ENCODE assay signal across 9 cellular contexts in genomic region chr5:148320011-148320961, GRCh38. TPM values are rescaled to one million over a fixed set of nuclear protein-coding genes. Genes with fewer than 3 reads are reported as not detected.
A peak's percentile ranks its signal among the peaks of the same experiment; 100 is the strongest.
DNase-seq lines count a peak whose midpoint lies in the region; ATAC-seq and TF ChIP-seq lines count a peak whose summit lies in the region.
"Not testable (repeated sequence)": the region's sequence is repeated elsewhere in the genome, so short reads cannot be mapped to it uniquely, and the experiment has no call there.
"Had no signal": no experiment of that assay in that cellular context is flagged by ENCODE, and none has a peak within 500 bp of the region (broad histone marks: within the 10 kb centered on the region; RNA-seq: fewer than 3 reads in every experiment).

No MANE protein-coding gene starts in this region.

- not testable (repeated sequence) for H3K27me3 ChIP-seq in BJ (ENCODE audit: control insufficient read depth, insufficient read depth, low read length); colonic mucosa; neuronal stem cell (ENCODE audit: control insufficient read depth in 3 of 3, insufficient read depth in 3 of 3, low read depth in 1 of 3, low read length in 3 of 3)

- H4K8ac ChIP-seq in neuronal stem cell (ENCODE audit: low read depth, low read length) = not testable (repeated sequence)

- no CpG with 5 or more reads among the region's 42 CpGs for WGBS in neuronal stem cell (ENCODE audit: extremely low coverage in 2 of 2, insufficient read length in 2 of 2, insufficient replicate concordance in 1 of 2), 2 donors

- not testable (repeated sequence) for H2AK5ac ChIP-seq in neuronal stem cell (ENCODE audit: low read depth, low read length)

- not testable (repeated sequence) for H3K36me3 Mint-ChIP-seq in activated T-helper 2 cell treated with anti-CD3 and anti-CD28 coated beads, Interferon-gamma antibody, Interleukin-2, Interleukin-4, amounts not matched to agents 10 μg/mL and 5 μg/mL and 100 μg/mL, durations not matched to agents 14 hours and 24 hours and 36 hours (ENCODE audit: low read depth); stimulated activated effector memory CD8-positive, alpha-beta T cell treated with anti-CD3 and anti-CD28 coated beads, Interleukin-12 subunit alpha, Interleukin-12 subunit beta, amount 100 ng/mL, for 72 hours

- not testable (repeated sequence) for H3K23ac ChIP-seq in neuronal stem cell (ENCODE audit: low read depth, low read length, poor library complexity)

- DNase-seq in BJ (ENCODE audit: low read depth); stimulated activated effector memory CD8-positive, alpha-beta T cell treated with anti-CD3 and anti-CD28 coated beads, Interleukin-12 subunit alpha, Interleukin-12 subunit beta, amount 100 ng/mL, for 72 hours (ENCODE audit: low spot score in 2 of 2): not testable (repeated sequence)
- DNase-seq in NCI-H1417 (lab: John Stamatoyannopoulos, UW) (peak in 2 of 3 experiments; percentile 24 to 38), colonic mucosa (peak; percentile 49), neuronal stem cell (ENCODE audit: low spot score) (peak; percentile 4)
- peak; percentile 8 for DNase-seq in activated T-helper 2 cell treated with anti-CD3 and anti-CD28 coated beads, Interferon-gamma antibody, Interleukin-2, Interleukin-4, amounts not matched to agents 10 μg/mL and 5 μg/mL and 100 μg/mL, durations not matched to agents 14 hours and 24 hours and 36 hours (ENCODE audit: low spot score)

- H3K4me3 Mint-ChIP-seq in activated T-helper 2 cell treated with anti-CD3 and anti-CD28 coated beads, Interferon-gamma antibody, Interleukin-2, Interleukin-4, amounts not matched to agents 10 μg/mL and 5 μg/mL and 100 μg/mL, durations not matched to agents 14 hours and 24 hours and 36 hours (ENCODE audit: low read depth) = peak overlapping the region; percentile 57
- H3K4me3 Mint-ChIP-seq in stimulated activated effector memory CD8-positive, alpha-beta T cell treated with anti-CD3 and anti-CD28 coated beads, Interleukin-12 subunit alpha, Interleukin-12 subunit beta, amount 100 ng/mL, for 72 hours = peak overlapping the region; percentile 57

- peak overlapping the region; percentile 56 for H2AFZ ChIP-seq in neuronal stem cell (ENCODE audit: low read length)

- H3K4me1 Mint-ChIP-seq in activated T-helper 2 cell treated with anti-CD3 and anti-CD28 coated beads, Interferon-gamma antibody, Interleukin-2, Interleukin-4, amounts not matched to agents 10 μg/mL and 5 μg/mL and 100 μg/mL, durations not matched to agents 14 hours and 24 hours and 36 hours (ENCODE audit: low read depth); stimulated activated effector memory CD8-positive, alpha-beta T cell treated with anti-CD3 and anti-CD28 coated beads, Interleukin-12 subunit alpha, Interleukin-12 subunit beta, amount 100 ng/mL, for 72 hours: not testable (repeated sequence)

- not testable (repeated sequence) for H2BK12ac ChIP-seq in neuronal stem cell (ENCODE audit: low read length)

- not testable (repeated sequence) for H3K36me3 ChIP-seq in BJ (ENCODE audit: control insufficient read depth, insufficient read depth, low read length); colonic mucosa; neuronal stem cell (replicated peaks in 1 of 2; ENCODE audit: control insufficient read depth in 2 of 2, insufficient read depth in 2 of 2, low read length in 2 of 2)

- intact Hi-C loops in activated T-helper 2 cell treated with anti-CD3 and anti-CD28 coated beads, Interferon-gamma antibody, Interleukin-2, Interleukin-4, amounts not matched to agents 10 μg/mL and 5 μg/mL and 100 μg/mL, durations not matched to agents 14 hours and 24 hours and 36 hours (cut with micrococcal nuclease); colonic mucosa (cut with DNase I): not testable (repeated sequence)

- H3K4me2 ChIP-seq in neuronal stem cell (ENCODE audit: insufficient read depth, low read length, poor library complexity, severe bottlenecking) = peak overlapping the region; percentile 25

- not testable (repeated sequence) for H2BK120ac ChIP-seq in neuronal stem cell (ENCODE audit: low read depth, low read length)

- H3K9ac ChIP-seq in colonic mucosa (ENCODE audit: low read depth in 2 of 2, low read length in 2 of 2); neuronal stem cell (ENCODE audit: low read depth, low read length, poor library complexity): not testable (repeated sequence)

- POLR2A ChIA-PET in BJ (lab: Charles Lee) = not testable (repeated sequence)

- not testable (repeated sequence) for H4K91ac ChIP-seq in neuronal stem cell (ENCODE audit: low read depth, low read length, poor library complexity)

- not testable (repeated sequence) for H3K4ac ChIP-seq in neuronal stem cell (ENCODE audit: low read length)

- H3K14ac ChIP-seq in neuronal stem cell (ENCODE audit: low read length) = not testable (repeated sequence)

- not testable (repeated sequence) for H3K4me1 ChIP-seq in colonic mucosa; neuronal stem cell (ENCODE audit: control insufficient read depth in 2 of 2, insufficient read depth in 1 of 2, low read depth in 1 of 2, low read length in 2 of 2)

- H3K79me1 ChIP-seq in neuronal stem cell (ENCODE audit: low read depth, low read length) = not testable (repeated sequence)

- H2BK15ac ChIP-seq in neuronal stem cell (ENCODE audit: low read length) = not testable (repeated sequence)

- H3K9me3 Mint-ChIP-seq in activated T-helper 2 cell treated with anti-CD3 and anti-CD28 coated beads, Interferon-gamma antibody, Interleukin-2, Interleukin-4, amounts not matched to agents 10 μg/mL and 5 μg/mL and 100 μg/mL, durations not matched to agents 14 hours and 24 hours and 36 hours; stimulated activated effector memory CD8-positive, alpha-beta T cell treated with anti-CD3 and anti-CD28 coated beads, Interleukin-12 subunit alpha, Interleukin-12 subunit beta, amount 100 ng/mL, for 72 hours: not testable (repeated sequence)

- not testable (repeated sequence) for H3K27ac Mint-ChIP-seq in activated T-helper 2 cell treated with anti-CD3 and anti-CD28 coated beads, Interferon-gamma antibody, Interleukin-2, Interleukin-4, amounts not matched to agents 10 μg/mL and 5 μg/mL and 100 μg/mL, durations not matched to agents 14 hours and 24 hours and 36 hours; stimulated activated effector memory CD8-positive, alpha-beta T cell treated with anti-CD3 and anti-CD28 coated beads, Interleukin-12 subunit alpha, Interleukin-12 subunit beta, amount 100 ng/mL, for 72 hours

- peak; percentile 67; the same call in 2 of the 3 replicates for ATAC-seq in SK-N-SH treated with all-trans-retinoic acid at 6 μM for 48 hours
- ATAC-seq in stimulated activated effector memory CD8-positive, alpha-beta T cell treated with anti-CD3 and anti-CD28 coated beads, Interleukin-12 subunit alpha, Interleukin-12 subunit beta, amount 100 ng/mL, for 72 hours = not testable (repeated sequence)

- not testable (repeated sequence) for H3K27me3 Mint-ChIP-seq in activated T-helper 2 cell treated with anti-CD3 and anti-CD28 coated beads, Interferon-gamma antibody, Interleukin-2, Interleukin-4, amounts not matched to agents 10 μg/mL and 5 μg/mL and 100 μg/mL, durations not matched to agents 14 hours and 24 hours and 36 hours (ENCODE audit: low read depth)

- CTCF ChIA-PET in BJ (lab: Yijun Ruan, JAX) = not testable (repeated sequence)

- H3K18ac ChIP-seq in neuronal stem cell (ENCODE audit: low read length) = peak overlapping the region; percentile 85

- H3K4me3 ChIP-seq in BJ (ENCODE audit: low read depth, low read length) (peak overlapping the region; percentile 7; the same call in 1 of the 2 replicates), colonic mucosa (peak overlapping the region; percentile 25), iPS-11a (ENCODE audit: low read depth, low read length) (peak overlapping the region; percentile 53), neuronal stem cell (ENCODE audit: low read length in 2 of 2) (peak overlapping the region; percentile 22 to 77)

- H3K9me3 ChIP-seq in colonic mucosa; neuronal stem cell (replicated peaks in 1 of 2; ENCODE audit: control insufficient read depth in 2 of 2, insufficient read depth in 1 of 2, low read depth in 1 of 2, low read length in 2 of 2): not testable (repeated sequence)

- not testable (repeated sequence) for H2BK5ac ChIP-seq in neuronal stem cell (ENCODE audit: low read length)

- H3K27ac ChIP-seq in colonic mucosa; neuronal stem cell (replicated peaks; ENCODE audit: low read length): not testable (repeated sequence)

- TF ChIP-seq CTCF in BJ (IDR thresholded peaks at IDR 0.05; ENCODE audit: insufficient read depth, low read depth, low read length); colonic mucosa (IDR thresholded peaks at IDR 0.05): not testable (repeated sequence)

RNA-seq across cellular contexts. Expression of gene SPINK7, which starts 8.1 kb away (rescaled TPM):
- not detected in 2 replicates for polyA plus RNA-seq in BJ (2011; rRNA removed)
- polyA minus RNA-seq in BJ (2011; rRNA and poly(A)+ RNA removed) = not detected in 2 replicates
- total RNA-seq in activated T-helper 2 cell treated with anti-CD3 and anti-CD28 coated beads, Interferon-gamma antibody, Interleukin-2, Interleukin-4, amounts not matched to agents 10 μg/mL and 5 μg/mL and 100 μg/mL, durations not matched to agents 14 hours and 24 hours and 36 hours = not detected in 2 replicates
- not detected for total RNA-seq in colonic mucosa
- not detected for polyA plus RNA-seq in neuronal stem cell (2013, experiment 1 of 2)
- polyA plus RNA-seq in neuronal stem cell (2013, experiment 2 of 2) = not detected
- total RNA-seq: skeletal muscle tissue had no signal

RNA-seq across cellular contexts. Expression of gene SPINK9, which starts 15.1 kb away (rescaled TPM):
- not detected in 2 replicates for polyA plus RNA-seq in BJ (2011; rRNA removed)
- polyA minus RNA-seq in BJ (2011; rRNA and poly(A)+ RNA removed) = not detected in 2 replicates
- not detected in 2 replicates for total RNA-seq in activated T-helper 2 cell treated with anti-CD3 and anti-CD28 coated beads, Interferon-gamma antibody, Interleukin-2, Interleukin-4, amounts not matched to agents 10 μg/mL and 5 μg/mL and 100 μg/mL, durations not matched to agents 14 hours and 24 hours and 36 hours
- not detected for total RNA-seq in colonic mucosa
- 0.11 TPM for polyA plus RNA-seq in neuronal stem cell (2013, experiment 1 of 2)
- polyA plus RNA-seq in neuronal stem cell (2013, experiment 2 of 2) = not detected
- total RNA-seq: skeletal muscle tissue had no signal

RNA-seq across cellular contexts. Expression of gene SPINK13, which starts 51.7 kb away (rescaled TPM):
- polyA plus RNA-seq in BJ (2011; rRNA removed) = not detected in 2 replicates
- not detected in 2 replicates for polyA minus RNA-seq in BJ (2011; rRNA and poly(A)+ RNA removed)
- not detected in 2 replicates for total RNA-seq in activated T-helper 2 cell treated with anti-CD3 and anti-CD28 coated beads, Interferon-gamma antibody, Interleukin-2, Interleukin-4, amounts not matched to agents 10 μg/mL and 5 μg/mL and 100 μg/mL, durations not matched to agents 14 hours and 24 hours and 36 hours
- total RNA-seq in colonic mucosa = under 1 TPM in 1 of 2 donors, not detected in 1; 0.40 TPM
- not detected for polyA plus RNA-seq in neuronal stem cell (2013, experiment 1 of 2)
- not detected for polyA plus RNA-seq in neuronal stem cell (2013, experiment 2 of 2)
- total RNA-seq: skeletal muscle tissue had no signal
